Comparison of ENCODE assay signal across 16 cellular contexts in the genomic region with DNA sequence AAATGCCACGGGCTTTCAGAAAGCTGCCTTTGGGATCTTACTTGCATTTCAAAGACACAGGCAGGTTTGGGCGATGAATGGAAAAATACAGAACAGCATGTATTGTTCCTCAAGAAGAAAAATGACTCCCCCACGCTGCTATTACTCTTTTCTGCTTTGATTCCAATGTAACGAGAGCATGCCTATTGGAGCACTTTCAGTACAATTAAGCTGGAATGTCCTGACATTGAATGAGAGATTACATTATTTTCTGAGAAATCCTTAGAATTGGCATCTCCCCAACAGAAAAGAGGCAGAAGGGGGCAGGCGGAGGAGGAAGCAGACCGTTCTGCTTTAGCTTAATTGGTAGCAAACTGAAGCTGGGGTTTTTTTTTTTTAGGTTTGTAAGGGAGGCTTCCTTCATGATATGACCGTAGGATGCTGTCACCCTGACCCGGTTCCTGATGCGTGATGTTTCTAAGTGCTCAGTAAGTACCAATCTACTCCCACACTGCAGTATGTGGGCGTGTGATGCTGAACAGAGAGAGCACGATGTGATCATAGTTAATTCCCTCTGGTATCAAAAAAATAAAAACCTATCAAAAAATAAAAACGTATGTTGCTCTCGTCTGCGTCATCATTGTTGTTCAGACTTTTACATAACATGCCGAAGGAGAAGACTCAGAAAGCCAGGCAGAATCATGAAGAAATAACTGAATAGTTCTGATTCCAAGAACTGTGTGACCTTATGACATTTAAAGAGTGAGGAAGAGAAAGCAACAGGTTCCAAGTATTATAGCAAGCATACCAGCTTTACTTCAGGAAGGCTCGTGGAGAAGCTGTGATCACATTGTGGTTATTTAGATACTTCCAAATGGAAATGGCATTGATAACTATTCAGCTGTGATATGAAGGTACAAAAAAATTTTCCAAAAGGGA. TPM values are rescaled to one million over a fixed set of nuclear protein-coding genes. Genes with fewer than 3 reads are reported as not detected.
A peak's percentile ranks its signal among the peaks of the same experiment; 100 is the strongest.
DNase-seq lines count a peak whose midpoint lies in the region; ATAC-seq, FAIRE-seq and TF ChIP-seq lines count a peak whose summit lies in the region.
"Had no signal": no experiment of that assay in that cellular context is flagged by ENCODE, and none has a peak within 500 bp of the region (broad histone marks: within the 10 kb centered on the region; RNA-seq: fewer than 3 reads in every experiment).

No MANE protein-coding gene starts in this region.

- intact Hi-C loops in K562 (cut with micrococcal nuclease) (no loop called here), right cardiac atrium (cut with DNase I) (no loop called here), uterus (cut with DNase I; ENCODE audit: low total_unique reads) (no loop called here)
- intact Hi-C loops in activated naive CD4-positive, alpha-beta T cell treated with anti-CD3 and anti-CD28 coated beads for 36 hours (cut with micrococcal nuclease): no loop called here

- no peak; the same call in 1 of the 2 replicates for TF ChIP-seq EP300 in K562 (IDR thresholded peaks at IDR 0.05; ENCODE audit: low read length)

- TF ChIP-seq POLR2A in K562 (conservative IDR thresholded peaks at IDR 0.05) (no peak), uterus (IDR thresholded peaks at IDR 0.05) (peak in 1 of 2 donors; percentile 15)

- H3K9me3 Mint-ChIP-seq in T-helper 2 cell treated with Interferon-gamma antibody and Interleukin-4, amounts not matched to agents 5 μg/mL and 100 μg/mL, for 36 hours: no peaks in the 10 kb centered on the region
- no peaks in the 10 kb centered on the region for H3K9me3 Mint-ChIP-seq in activated naive CD4-positive, alpha-beta T cell treated with anti-CD3 and anti-CD28 coated beads for 36 hours
- H3K9me3 Mint-ChIP-seq: endodermal cell had no signal

- no peaks in the 10 kb centered on the region for H4K20me1 ChIP-seq in K562 (replicated peaks; ENCODE audit: control insufficient read depth, insufficient read depth, low read length)

- H3K36me3 ChIP-seq in K562 (ENCODE audit: control insufficient read depth, insufficient read depth, low read length) (peaks cover 20% of the 10 kb centered on the region), uterus (no peaks in the 10 kb centered on the region)
- H3K36me3 ChIP-seq: left lung, prostate gland had no signal

- in situ Hi-C loops in K562 (cut with MboI): no loop called here

- H3K36me3 Mint-ChIP-seq in T-helper 2 cell treated with Interferon-gamma antibody and Interleukin-4, amounts not matched to agents 5 μg/mL and 100 μg/mL, for 36 hours (ENCODE audit: low read depth): no peaks in the 10 kb centered on the region
- H3K36me3 Mint-ChIP-seq in activated naive CD4-positive, alpha-beta T cell treated with anti-CD3 and anti-CD28 coated beads for 36 hours (ENCODE audit: low read depth): no peaks in the 10 kb centered on the region

- no peak overlapping the region for H3K4me3 Mint-ChIP-seq in T-helper 2 cell treated with Interferon-gamma antibody and Interleukin-4, amounts not matched to agents 5 μg/mL and 100 μg/mL, for 36 hours
- no peak overlapping the region for H3K4me3 Mint-ChIP-seq in activated naive CD4-positive, alpha-beta T cell treated with anti-CD3 and anti-CD28 coated beads for 36 hours
- H3K4me3 Mint-ChIP-seq: endodermal cell had no signal

- no peak overlapping the region for H3K27ac Mint-ChIP-seq in T-helper 2 cell treated with Interferon-gamma antibody and Interleukin-4, amounts not matched to agents 5 μg/mL and 100 μg/mL, for 36 hours
- H3K27ac Mint-ChIP-seq in activated naive CD4-positive, alpha-beta T cell treated with anti-CD3 and anti-CD28 coated beads for 36 hours: no peak overlapping the region
- H3K27ac Mint-ChIP-seq: endodermal cell had no signal

- H3K9me1 ChIP-seq in K562 (ENCODE audit: control insufficient read depth, insufficient read depth, low read length): no peaks in the 10 kb centered on the region

- H3K9me3 ChIP-seq in K562 (replicated peaks; ENCODE audit: control insufficient read depth, insufficient read depth, low read depth, low read length) (no peaks in the 10 kb centered on the region), right cardiac atrium (ENCODE audit: control insufficient read depth, low read length) (no peaks in the 10 kb centered on the region), uterus (no peaks in the 10 kb centered on the region)
- H3K9me3 ChIP-seq: left lung, prostate gland had no signal

- CTCF ChIA-PET in K562 (lab: Yijun Ruan, JAX; ENCODE audit: low intra/inter-chr PET ratio): interaction anchor here (0.7 kb wide), 2 partner anchors 44 to 1026 kb away, joined by 3 to 4 read pairs; no protein-coding TSS in a partner anchor
- CTCF ChIA-PET in activated naive CD4-positive, alpha-beta T cell treated with anti-CD3 and anti-CD28 coated beads for 36 hours (lab: Charles Lee): interaction anchor here (0.6 kb wide), 1 partner anchor 85 kb away, joined by 3 read pairs; no protein-coding TSS in a partner anchor

- no peaks in the 10 kb centered on the region for H3K79me2 ChIP-seq in K562 (ENCODE audit: control insufficient read depth, insufficient read depth, low read length)

- peak overlapping the region; percentile 63 for H2AFZ ChIP-seq in K562 (ENCODE audit: low read depth, low read length)

- FAIRE-seq in K562 (lab: Jason Lieb, UNC): peak; percentile 56
- FAIRE-seq: G401.6 had no signal

- peak overlapping the region in 1 of 2 experiments; percentile 38; a peak in 3 of 4 replicates for H3K9ac ChIP-seq in K562 (ENCODE audit: insufficient read depth in 1 of 2, low read depth in 2 of 2, low read length in 2 of 2)

- TF ChIP-seq CTCF in K562 (IDR thresholded peaks at IDR 0.05 in 2 of 3, conservative IDR thresholded peaks at IDR 0.05 in 1 of 3; ENCODE audit: insufficient read depth in 2 of 3, low read depth in 1 of 3, low read length in 3 of 3) (no peak), uterus (IDR thresholded peaks at IDR 0.05) (peak in 1 of 4 experiments; percentile 25)

- H3K4me3 ChIP-seq in K562: no peak overlapping the region
- peak overlapping the region; percentile 23 for H3K4me3 ChIP-seq in right cardiac atrium (ENCODE audit: low read length)
- H3K4me3 ChIP-seq in uterus: no peak overlapping the region
- H3K4me3 ChIP-seq: left lung, prostate gland had no signal

- H3K27me3 ChIP-seq in K562 (ENCODE audit: control insufficient read depth in 2 of 2, insufficient read depth in 2 of 2, low read length in 2 of 2): no peaks in the 10 kb centered on the region
- H3K27me3 ChIP-seq in right cardiac atrium (ENCODE audit: control insufficient read depth, insufficient read depth): no peaks in the 10 kb centered on the region
- H3K27me3 ChIP-seq in uterus: no peaks in the 10 kb centered on the region
- H3K27me3 ChIP-seq: left lung had no signal

- POLR2A ChIA-PET in K562 (lab: Yijun Ruan, JAX): interaction anchor here (1.8 kb wide), 1 partner anchor 10 kb away, joined by 10 read pairs; no protein-coding TSS in a partner anchor

- peaks cover 21% of the 10 kb centered on the region for H3K27me3 Mint-ChIP-seq in T-helper 2 cell treated with Interferon-gamma antibody and Interleukin-4, amounts not matched to agents 5 μg/mL and 100 μg/mL, for 36 hours (ENCODE audit: low read depth)
- H3K27me3 Mint-ChIP-seq in activated naive CD4-positive, alpha-beta T cell treated with anti-CD3 and anti-CD28 coated beads for 36 hours (ENCODE audit: low read depth): peaks cover 14% of the 10 kb centered on the region

- peak; percentile 15 for DNase-seq in T-helper 2 cell treated with Interferon-gamma antibody and Interleukin-4, amounts not matched to agents 5 μg/mL and 100 μg/mL, for 36 hours (ENCODE audit: low spot score)
- DNase-seq in T-helper 2 cell (no peak), K562 (ENCODE audit: extremely low read depth in 1 of 4, low spot score in 3 of 4) (peak; percentile 28 to 62 (median 31)), right cardiac atrium (peak in 1 of 3 donors; percentile 69), uterus (peak; percentile 83 to 96)
- DNase-seq in activated naive CD4-positive, alpha-beta T cell treated with anti-CD3 and anti-CD28 coated beads for 36 hours: no peak
- DNase-seq in activated CD4-positive, alpha-beta T cell treated with anti-CD3 and anti-CD28 coated beads, Interleukin-2, amount 50 U/mL, for 48 hours: no peak
- DNase-seq: activated effector memory CD4-positive, alpha-beta T cell treated with anti-CD3 and anti-CD28 coated beads, Interleukin-2, amount 50 U/mL, for 16 hours; endodermal cell; left lung; NCI-H1105; NK-92 treated with Interleukin-12 subunit alpha and Interleukin-12 subunit beta, amount 100 ng/mL, for 24 hours had no signal

- TF ChIP-seq RAD21 in K562 (CRISPR knock-in tag; conservative IDR thresholded peaks at IDR 0.05 in 1 of 2, IDR thresholded peaks at IDR 0.05 in 1 of 2): no peak

- H3K4me1 Mint-ChIP-seq in T-helper 2 cell treated with Interferon-gamma antibody and Interleukin-4, amounts not matched to agents 5 μg/mL and 100 μg/mL, for 36 hours (ENCODE audit: low read depth): peaks cover 41% of the 10 kb centered on the region
- H3K4me1 Mint-ChIP-seq in activated naive CD4-positive, alpha-beta T cell treated with anti-CD3 and anti-CD28 coated beads for 36 hours (ENCODE audit: low read depth): no peaks in the 10 kb centered on the region

- peak overlapping the region; percentile 45; the same call in 1 of the 2 replicates for H3K4me2 ChIP-seq in K562 (ENCODE audit: insufficient read depth, low read length)

- 7% methylated on average over 16 of the region's 16 CpGs for WGBS in K562 (ENCODE audit: insufficient coverage, low coverage, missing lambda C conversion rate)
- 36% methylated on average over 16 of the region's 16 CpGs for WGBS in right cardiac atrium

- H3K4me1 ChIP-seq in K562 (replicated peaks in 1 of 2; ENCODE audit: control insufficient read depth in 2 of 2, insufficient read depth in 2 of 2, low read length in 2 of 2) (peaks cover 37 to 77% of the 10 kb centered on the region in 2 experiments), right cardiac atrium (ENCODE audit: control insufficient read depth, insufficient read depth, low read length) (no peaks in the 10 kb centered on the region), uterus (peaks cover 0 to 12% of the 10 kb centered on the region in 2 donors)
- H3K4me1 ChIP-seq: left lung, prostate gland had no signal

- BruUV-seq in K562 (replicated peaks; lab: Mats Ljungman, UMichigan): no TSS peak

- peak; percentile 45 for ATAC-seq in K562
- ATAC-seq in right cardiac atrium: peak; percentile 83 to 85
- no peak for ATAC-seq in GM19035 (IDR thresholded peaks at IDR 0.05; ENCODE audit: unreplicated experiment)
- ATAC-seq: left lung had no signal

- H3K27ac ChIP-seq in K562 (ENCODE audit: extremely low read depth, low read depth, low read length) (peak overlapping the region; percentile 41), right cardiac atrium (ENCODE audit: low read length) (no peak overlapping the region), uterus (peak overlapping the region; percentile 87 to 91)
- H3K27ac ChIP-seq: left lung, VCaP had no signal

RNA-seq across cellular contexts. Expression of gene LONRF2, which starts 40.5 kb away (rescaled TPM):
- total RNA-seq in K562 (2011; cell fraction: chromatin; rRNA removed; ENCODE audit: low replicate concordance): 18.7 and 21.8 TPM in 2 replicates
- total RNA-seq in K562 (2011; cell fraction: nucleolus; rRNA removed): 7.0 and 7.3 TPM in 2 replicates
- total RNA-seq in K562 (2011; cell fraction: nucleoplasm; rRNA removed): 9.8 and 14.6 TPM in 2 replicates
- 2.0 and 2.6 TPM in 2 replicates for total RNA-seq in K562 (2014; rRNA removed)
- 2.7 and 3.3 TPM in 2 replicates for total RNA-seq in K562 (2014; rRNA removed; fragmentation: Illumina TruSeq; extraction: Trizol)
- 2.2 and 2.5 TPM in 2 replicates for total RNA-seq in K562 (2015; rRNA removed; fragmentation: Illumina TruSeq; extraction: Trizol)
- 3.6 and 5.0 TPM in 2 replicates for total RNA-seq in K562 (2021)
- 4.5 and 4.8 TPM in 2 replicates for polyA plus RNA-seq in K562 (2011; rRNA removed)
- 1.2 and 2.8 TPM in 2 replicates for polyA plus RNA-seq in K562 (2011; cell fraction: cytosol; rRNA removed)
- 11.7 and 12.2 TPM in 2 replicates for polyA plus RNA-seq in K562 (2011; cell fraction: nucleus; rRNA removed)
- polyA plus RNA-seq in K562 (2012): 1.5 and 1.7 TPM in 2 replicates
- 3.4 and 3.8 TPM in 2 replicates for polyA plus RNA-seq in K562 (2014; fragmentation: Illumina TruSeq; extraction: Trizol)
- under 1 TPM; 0.35 TPM for polyA plus RNA-seq in K562 (2014; fragmentation: Nextera tagmentation; extraction: Ambion mirVana)
- polyA plus RNA-seq in K562 (2014; rRNA removed): 2.7 and 3.0 TPM in 2 replicates
- polyA minus RNA-seq in K562 (2011; rRNA and poly(A)+ RNA removed): 8.4 and 10.6 TPM in 2 replicates
- 4.0 and 7.3 TPM in 2 replicates for polyA minus RNA-seq in K562 (2011; cell fraction: cytosol; rRNA and poly(A)+ RNA removed)
- polyA minus RNA-seq in K562 (2011; cell fraction: nucleus; rRNA and poly(A)+ RNA removed): 6.6 and 13.9 TPM in 2 replicates
- total RNA-seq in right cardiac atrium: 10 to 100 TPM; 14.2 to 19.6 (median 15.0) TPM
- polyA plus RNA-seq in right cardiac atrium: 5.0 TPM
- 100 to 1,000 TPM in 1 of 4 donors, 10 to 100 TPM in 3; 27.9 to 188 (median 58.5) TPM for total RNA-seq in uterus
- not detected for total RNA-seq in activated naive CD4-positive, alpha-beta T cell treated with anti-CD3 and anti-CD28 coated beads for 36 hours

Comparison
In these comparisons a context has a peak if more than half of its experiments do, and no peak if none do; other contexts are left out.
1. DNase-seq: peak in T-helper 2 cell treated with Interferon-gamma antibody and Interleukin-4, amounts not matched to agents 5 μg/mL and 100 μg/mL, for 36 hours (single experiment), K562 (4 of 4) and uterus (2 of 2); none in T-helper 2 cell (0 of 5), activated naive CD4-positive, alpha-beta T cell treated with anti-CD3 and anti-CD28 coated beads for 36 hours (single experiment) and activated CD4-positive, alpha-beta T cell treated with anti-CD3 and anti-CD28 coated beads, Interleukin-2, amount 50 U/mL, for 48 hours (0 of 2).